Comparison of ENCODE assay signal across 24 cellular contexts in the genomic region with DNA sequence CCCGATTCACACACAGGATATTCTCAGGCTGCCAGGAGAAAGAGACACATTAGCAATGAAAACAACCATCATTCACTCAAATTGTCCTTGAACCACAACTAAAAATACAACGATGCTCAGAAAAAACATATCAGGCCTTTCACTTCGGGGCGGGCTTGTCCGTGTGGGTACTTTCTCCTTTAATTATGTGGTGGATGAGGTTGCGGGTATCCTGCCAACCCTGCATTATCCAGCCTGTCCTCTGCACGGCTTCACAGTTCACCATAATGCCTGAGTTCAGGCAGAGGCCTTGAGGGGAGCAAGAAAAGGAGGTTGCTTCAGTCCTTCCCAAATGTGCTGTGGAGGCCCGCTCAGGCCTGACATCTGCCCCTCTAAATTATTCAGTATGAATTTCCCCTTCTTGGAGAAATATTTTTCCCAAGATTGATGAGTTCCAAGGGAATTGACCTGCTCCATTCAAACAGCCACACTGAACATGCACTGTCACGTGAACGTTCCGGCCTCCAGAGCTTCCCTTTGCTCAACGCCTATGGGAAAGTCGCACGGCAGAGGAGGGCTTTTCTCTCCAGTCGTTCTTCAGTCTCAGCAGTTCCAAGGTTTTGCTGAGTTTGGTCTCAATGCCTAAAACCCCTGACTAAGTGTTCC.
DNase-seq lines count a peak whose midpoint lies in the region; ATAC-seq, FAIRE-seq and TF ChIP-seq lines count a peak whose summit lies in the region.
"Had no signal": no experiment of that assay in that cellular context is flagged by ENCODE, and none has a peak within 500 bp of the region (broad histone marks: within the 10 kb centered on the region; RNA-seq: fewer than 3 reads in every experiment).

No MANE protein-coding gene starts in this region.

- H3K9ac ChIP-seq in K562 (ENCODE audit: insufficient read depth in 1 of 2, low read depth in 2 of 2, low read length in 2 of 2), result no peak overlapping the region
- H3K9ac ChIP-seq: BLaER1 had no signal

- H3K36me3 ChIP-seq in K562 (ENCODE audit: control insufficient read depth, insufficient read depth, low read length) (no peaks in the 10 kb centered on the region), osteoblast (ENCODE audit: insufficient read depth, low read length) (no peaks in the 10 kb centered on the region)
- H3K36me3 ChIP-seq: BLaER1 had no signal

- TF ChIP-seq EP300 in K562 (IDR thresholded peaks at IDR 0.05; ENCODE audit: low read length), result no peak

- intact Hi-C loops in K562 (cut with micrococcal nuclease), result no loop called here

- TF ChIP-seq CTCF in K562 (IDR thresholded peaks at IDR 0.05 in 2 of 3, conservative IDR thresholded peaks at IDR 0.05 in 1 of 3; ENCODE audit: insufficient read depth in 2 of 3, low read depth in 1 of 3, low read length in 3 of 3), result no peak
- no peak for TF ChIP-seq CTCF in osteoblast (IDR thresholded peaks at IDR 0.05; ENCODE audit: extremely low read depth, low read depth, low read length)

- CTCF ChIA-PET in K562 (lab: Yijun Ruan, JAX; ENCODE audit: low intra/inter-chr PET ratio), result no interaction called here

- TF ChIP-seq POLR2A in K562 (conservative IDR thresholded peaks at IDR 0.05) (no peak), erythroblast (IDR thresholded peaks at IDR 0.05; ENCODE audit: low read length) (no peak)

- H3K4me1 ChIP-seq in K562 (replicated peaks in 1 of 2; ENCODE audit: control insufficient read depth in 2 of 2, insufficient read depth in 2 of 2, low read length in 2 of 2) (peaks cover 0 to 6% of the 10 kb centered on the region in 2 experiments; a peak in 1 of 5 replicates), osteoblast (ENCODE audit: insufficient read depth, low read length) (peaks cover 8% of the 10 kb centered on the region)
- H3K4me1 ChIP-seq: BLaER1 had no signal

- H3K4me2 ChIP-seq in K562 (ENCODE audit: insufficient read depth, low read length), result no peak overlapping the region
- H3K4me2 ChIP-seq in osteoblast (ENCODE audit: insufficient read depth, low read length), result peak overlapping the region; percentile 37
- H3K4me2 ChIP-seq: BLaER1 had no signal

- peak; percentile 4 for DNase-seq in COLO668 (lab: John Stamatoyannopoulos, UW; ENCODE audit: unreplicated experiment)
- DNase-seq in NCI-H1092 (lab: John Stamatoyannopoulos, UW), result peak; percentile 28
- no peak for DNase-seq in K562 (ENCODE audit: extremely low read depth in 1 of 4, low spot score in 3 of 4)
- peak; percentile 89 for DNase-seq in osteoblast (ENCODE audit: insufficient read length, low spot score, missing footprints)
- DNase-seq in Kasumi-1 (lab: John Stamatoyannopoulos, UW), result no peak
- no peak for DNase-seq in erythroblast (lab: John Stamatoyannopoulos, UW)
- DNase-seq in AG08395 (ENCODE audit: low spot score), result no peak
- DNase-seq: CD4-positive, CD25-positive, alpha-beta regulatory T cell; DMS53; Karpas-422; NCI-H1105 treated with DMSO at 0.1 percent for 48 hours; NCI-H146; NCI-H2081; NCI-H2227 treated with DMSO at 0.1 percent for 48 hours; NCI-H526 treated with DMSO at 0.1 percent for 48 hours; SIG-M5 had no signal

- no peak overlapping the region for H3K4me3 ChIP-seq in K562
- H3K4me3 ChIP-seq in osteoblast (ENCODE audit: insufficient read depth, low read length), result no peak overlapping the region
- H3K4me3 ChIP-seq: BLaER1, SK-N-MC had no signal

- peaks cover 11 to 16% of the 10 kb centered on the region in 2 experiments for H3K27me3 ChIP-seq in K562 (ENCODE audit: control insufficient read depth in 2 of 2, insufficient read depth in 2 of 2, low read length in 2 of 2)
- H3K27me3 ChIP-seq in osteoblast (ENCODE audit: insufficient read depth, low read length), result no peaks in the 10 kb centered on the region
- H3K27me3 ChIP-seq: BLaER1 had no signal

- H4K20me1 ChIP-seq in K562 (replicated peaks; ENCODE audit: control insufficient read depth, insufficient read depth, low read length), result no peaks in the 10 kb centered on the region
- no peaks in the 10 kb centered on the region for H4K20me1 ChIP-seq in osteoblast (ENCODE audit: insufficient read depth, low read length)
- H4K20me1 ChIP-seq: BLaER1 had no signal

- H3K9me3 ChIP-seq in K562 (replicated peaks; ENCODE audit: control insufficient read depth, insufficient read depth, low read depth, low read length), result no peaks in the 10 kb centered on the region
- no peaks in the 10 kb centered on the region for H3K9me3 ChIP-seq in osteoblast (ENCODE audit: low read depth, low read length)
- H3K9me3 ChIP-seq: BLaER1 had no signal

- H3K79me2 ChIP-seq in K562 (ENCODE audit: control insufficient read depth, insufficient read depth, low read length) (no peaks in the 10 kb centered on the region), osteoblast (ENCODE audit: insufficient read depth, low read length) (no peaks in the 10 kb centered on the region)

- TF ChIP-seq RAD21 in K562 (CRISPR knock-in tag; conservative IDR thresholded peaks at IDR 0.05 in 1 of 2, IDR thresholded peaks at IDR 0.05 in 1 of 2), result no peak

- ATAC-seq in K562 (no peak), GM21526 (IDR thresholded peaks at IDR 0.05; ENCODE audit: low FRiP score, unreplicated experiment) (no peak)
- ATAC-seq: HCT116, Panc1 had no signal

- WGBS in K562 (ENCODE audit: insufficient coverage, low coverage, missing lambda C conversion rate), result 12% methylated on average over 15 of the region's 15 CpGs

- FAIRE-seq in K562 (lab: Jason Lieb, UNC), result no peak
- FAIRE-seq: D721Med, G401.6, H1 had no signal

- no peak overlapping the region for H2AFZ ChIP-seq in K562 (ENCODE audit: low read depth, low read length)
- peak overlapping the region; percentile 81 for H2AFZ ChIP-seq in osteoblast (ENCODE audit: low read length)

- no TSS peak for BruUV-seq in K562 (replicated peaks; lab: Mats Ljungman, UMichigan)

- H3K27ac ChIP-seq in K562 (ENCODE audit: extremely low read depth, low read depth, low read length) (no peak overlapping the region), osteoblast (ENCODE audit: low read depth, low read length) (no peak overlapping the region)
- H3K27ac ChIP-seq: BLaER1, SK-N-MC had no signal

- POLR2A ChIA-PET in K562 (lab: Yijun Ruan, JAX), result no interaction called here

- in situ Hi-C loops in K562 (cut with MboI), result no loop called here

- no peaks in the 10 kb centered on the region for H3K9me1 ChIP-seq in K562 (ENCODE audit: control insufficient read depth, insufficient read depth, low read length)

TF ChIP-seq in K562, 482 proteins besides CTCF, POLR2A, EP300 and RAD21:
- TF ChIP-seq DACH1 (IDR thresholded peaks at IDR 0.05; ENCODE audit: partially characterized antibody) (no peak), BHLHE40 (IDR thresholded peaks at IDR 0.05; ENCODE audit: low read length) (0 out of 2 replicates have a peak, but pooled peaks have one; percentile 23)
- TF ChIP-seq, protein P1, sequence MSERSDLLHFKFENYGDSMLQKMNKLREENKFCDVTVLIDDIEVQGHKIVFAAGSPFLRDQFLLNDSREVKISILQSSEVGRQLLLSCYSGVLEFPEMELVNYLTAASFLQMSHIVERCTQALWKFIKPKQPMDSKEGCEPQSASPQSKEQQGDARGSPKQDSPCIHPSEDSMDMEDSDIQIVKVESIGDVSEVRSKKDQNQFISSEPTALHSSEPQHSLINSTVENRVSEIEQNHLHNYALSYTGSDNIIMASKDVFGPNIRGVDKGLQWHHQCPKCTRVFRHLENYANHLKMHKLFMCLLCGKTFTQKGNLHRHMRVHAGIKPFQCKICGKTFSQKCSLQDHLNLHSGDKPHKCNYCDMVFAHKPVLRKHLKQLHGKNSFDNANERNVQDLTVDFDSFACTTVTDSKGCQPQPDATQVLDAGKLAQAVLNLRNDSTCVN (CRISPR knock-in tag; IDR thresholded peaks at IDR 0.05), result no peak

Comparison
In these comparisons a context has a peak if more than half of its experiments do, and no peak if none do; other contexts are left out.
1. DNase-seq: peak in COLO668 (single experiment), NCI-H1092 (single experiment) and osteoblast (single experiment); none in K562 (0 of 4), Kasumi-1 (0 of 2), erythroblast (0 of 2) and AG08395 (single experiment).